In genomic region chr1:227315500-227316346, GRCh38 we compare ENCODE assay signal across 8 cellular contexts. TPM values are rescaled to one million over a fixed set of nuclear protein-coding genes. Genes with fewer than 3 reads are reported as not detected.
A peak's percentile ranks its signal among the peaks of the same experiment; 100 is the strongest.
DNase-seq lines count a peak whose midpoint lies in the region; ATAC-seq and TF ChIP-seq lines count a peak whose summit lies in the region.

No MANE protein-coding gene starts in this region.

- CTCF ChIA-PET in MCF 10A (lab: Yijun Ruan, JAX), result interaction anchor here (0.7 to 1.4 kb wide), 6 partner anchors 9 to 123 kb away, joined by 3 to 6 read pairs (median 4); no protein-coding TSS in a partner anchor

- no peak overlapping the region for H3K27ac ChIP-seq in BLaER1 treated with 17β-estradiol and CSF1 and Interleukin-3, amounts not matched to agents 10 nM and 100 nM
- H3K27ac ChIP-seq in upper lobe of left lung, result peak overlapping the region in 2 of 4 donors; percentile 97 to 98

- no peak for TF ChIP-seq POLR2A in upper lobe of left lung (IDR thresholded peaks at IDR 0.05)

- no peak for ATAC-seq in upper lobe of left lung (ENCODE audit: low FRiP score in 2 of 2)
- no peak for ATAC-seq in GM19395 (IDR thresholded peaks at IDR 0.05; ENCODE audit: unreplicated experiment)
- no peak for ATAC-seq in HG02571 (IDR thresholded peaks at IDR 0.05; ENCODE audit: unreplicated experiment)

- H3K9ac ChIP-seq in BLaER1 treated with 17β-estradiol and CSF1 and Interleukin-3, amounts not matched to agents 10 nM and 100 nM, result peak overlapping the region in 3 of 11 experiments; percentile 82 to 87 (median 85); a peak in 3 of 22 replicates

- POLR2A ChIA-PET in MCF 10A (lab: Yijun Ruan, JAX), result interaction anchor here (0.6 to 4.3 kb wide), 43 partner anchors 8 to 766 kb away, joined by 3 to 175 read pairs (median 4); partner anchors contain the start of gene COQ8A

- H3K36me3 ChIP-seq in BLaER1 treated with 17β-estradiol and CSF1 and Interleukin-3, amounts not matched to agents 10 nM and 100 nM, result peaks cover 0 to 9% (median 0%) of the 10 kb centered on the region in 11 experiments; a peak in 3 of 22 replicates
- no peaks in the 10 kb centered on the region for H3K36me3 ChIP-seq in upper lobe of left lung

- peak overlapping the region; percentile 86 for H3K4me3 Mint-ChIP-seq in MCF 10A (ENCODE audit: unreplicated experiment)

- H3K27me3 Mint-ChIP-seq in MCF 10A (ENCODE audit: insufficient read depth, unreplicated experiment), result no peaks in the 10 kb centered on the region

- H3K4me3 ChIP-seq in BLaER1 treated with 17β-estradiol and CSF1 and Interleukin-3, amounts not matched to agents 10 nM and 100 nM, result peak overlapping the region; percentile 79 to 89 (median 82); a peak in 18 of 20 replicates
- peak overlapping the region; percentile 63 to 87 (median 80) for H3K4me3 ChIP-seq in upper lobe of left lung

- H3K36me3 Mint-ChIP-seq in MCF 10A (ENCODE audit: insufficient read depth, unreplicated experiment), result peaks cover 19% of the 10 kb centered on the region

- H3K4me2 ChIP-seq in BLaER1 treated with 17β-estradiol and CSF1 and Interleukin-3, amounts not matched to agents 10 nM and 100 nM, result peak overlapping the region; percentile 78 to 97 (median 88)

- peaks cover 0 to 49% (median 41%) of the 10 kb centered on the region in 11 experiments; a peak in 19 of 22 replicates for H3K27me3 ChIP-seq in BLaER1 treated with 17β-estradiol and CSF1 and Interleukin-3, amounts not matched to agents 10 nM and 100 nM
- no peaks in the 10 kb centered on the region for H3K27me3 ChIP-seq in upper lobe of left lung

- no peaks in the 10 kb centered on the region for H3K9me3 Mint-ChIP-seq in MCF 10A (ENCODE audit: unreplicated experiment)

- DNase-seq in HuH-7 (ENCODE audit: low spot score), result peak; percentile 70
- peak; percentile 90 for DNase-seq in MCF 10A (ENCODE audit: unreplicated experiment)
- peak; percentile 62 for DNase-seq in left kidney (ENCODE audit: low read depth, low spot score)
- DNase-seq in upper lobe of left lung, result peak in 1 of 2 donors; percentile 47
- DNase-seq in activated CD4-positive, CD25-positive, alpha-beta regulatory T cell (lab: John Stamatoyannopoulos, UW), result no peak

- peaks cover 36% of the 10 kb centered on the region for H3K4me1 Mint-ChIP-seq in MCF 10A (ENCODE audit: insufficient read depth, unreplicated experiment)

- BruUV-seq in MCF 10A (replicated peaks; lab: Mats Ljungman, UMichigan), result no TSS peak

- H4K20me1 ChIP-seq in BLaER1 treated with 17β-estradiol and CSF1 and Interleukin-3, amounts not matched to agents 10 nM and 100 nM, result peaks cover 0 to 11% (median 0%) of the 10 kb centered on the region in 11 experiments; a peak in 3 of 22 replicates

- TF ChIP-seq EP300 in upper lobe of left lung (IDR thresholded peaks at IDR 0.05), result no peak

- WGBS in upper lobe of left lung, 2 donors, result 15 to 26% methylated on average over 7 of the region's 7 CpGs

- H3K4me1 ChIP-seq in BLaER1 treated with 17β-estradiol and CSF1 and Interleukin-3, amounts not matched to agents 10 nM and 100 nM, result peaks cover 15 to 33% (median 25%) of the 10 kb centered on the region in 10 experiments; a peak in 19 of 20 replicates
- peaks cover 8 to 20% (median 12%) of the 10 kb centered on the region in 4 donors for H3K4me1 ChIP-seq in upper lobe of left lung

- H3K27ac Mint-ChIP-seq in MCF 10A (ENCODE audit: low read depth, unreplicated experiment), result peak overlapping the region; percentile 98

- no peak for TF ChIP-seq CTCF in MCF 10A (IDR thresholded peaks at IDR 0.05; ENCODE audit: unreplicated experiment)
- TF ChIP-seq CTCF in upper lobe of left lung (IDR thresholded peaks at IDR 0.05), result no peak

- peaks cover 0 to 6% (median 0%) of the 10 kb centered on the region in 11 experiments; a peak in 1 of 22 replicates for H3K9me3 ChIP-seq in BLaER1 treated with 17β-estradiol and CSF1 and Interleukin-3, amounts not matched to agents 10 nM and 100 nM (replicated peaks in 1 of 11)
- no peaks in the 10 kb centered on the region for H3K9me3 ChIP-seq in upper lobe of left lung

- intact Hi-C loops in MCF 10A (cut with micrococcal nuclease), result loop anchor here (1.0 to 10.0 kb wide), 5 partner anchors 122 to 768 kb away; partner anchors contain the start of genes ITPKB and STUM

RNA-seq across cellular contexts. Expression of gene CDC42BPA, which starts 2.6 kb away (rescaled TPM):
- total RNA-seq in MCF 10A (2022), result 88.8 and 102 TPM in 2 replicates
- 10 to 100 TPM; 27.8 to 76.1 (median 33.1) TPM for total RNA-seq in upper lobe of left lung

Comparison
In these comparisons a context has a peak if more than half of its experiments do, and no peak if none do; other contexts are left out.
1. DNase-seq: peak in HuH-7 (single experiment), MCF 10A (single experiment) and left kidney (single experiment); none in activated CD4-positive, CD25-positive, alpha-beta regulatory T cell (0 of 4).